1 cellular context compared by ENCODE assay signal in genomic region chr19:2803486-2804155, GRCh38.
TF ChIP-seq lines count a peak whose summit lies in the region.

No MANE protein-coding gene starts in this region.

TF ChIP-seq in K562, 482 proteins besides CTCF, POLR2A, EP300 and RAD21:
- TF ChIP-seq, protein P1, sequence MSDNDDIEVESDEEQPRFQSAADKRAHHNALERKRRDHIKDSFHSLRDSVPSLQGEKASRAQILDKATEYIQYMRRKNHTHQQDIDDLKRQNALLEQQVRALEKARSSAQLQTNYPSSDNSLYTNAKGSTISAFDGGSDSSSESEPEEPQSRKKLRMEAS (CRISPR knock-in tag; IDR thresholded peaks at IDR 0.05), result no peak
- TF ChIP-seq POLR2G (IDR thresholded peaks at IDR 0.05; ENCODE audit: low read depth, low read length), result peak; percentile 36; the same call in 1 of the 2 replicates
